Comparison of ENCODE assay signal across 15 cellular contexts in the genomic region with DNA sequence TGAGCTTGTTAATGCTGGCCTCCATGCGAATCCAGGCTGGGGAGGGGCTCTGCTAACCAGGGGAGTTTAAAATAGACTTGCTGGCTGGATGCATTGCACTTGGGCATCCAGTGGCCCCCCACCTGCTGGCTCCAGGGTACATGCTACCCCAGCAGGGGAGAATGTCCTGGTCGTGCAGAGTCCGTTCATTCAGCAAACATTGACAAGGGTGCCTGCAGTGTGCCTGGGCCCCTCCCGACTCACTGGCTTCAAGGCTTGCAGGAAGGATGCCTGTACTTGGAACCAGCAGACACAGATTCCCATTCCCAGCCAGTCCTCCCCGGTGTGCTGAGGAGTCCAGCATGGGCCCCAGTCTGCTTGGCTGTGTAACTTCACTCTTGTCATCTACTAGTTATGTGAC. TPM values are rescaled to one million over a fixed set of nuclear protein-coding genes. Genes with fewer than 3 reads are reported as not detected.
DNase-seq lines count a peak whose midpoint lies in the region; ATAC-seq and TF ChIP-seq lines count a peak whose summit lies in the region.
"Had no signal": no experiment of that assay in that cellular context is flagged by ENCODE, and none has a peak within 500 bp of the region (broad histone marks: within the 10 kb centered on the region; RNA-seq: fewer than 3 reads in every experiment).

No MANE protein-coding gene starts in this region.

- no peak for DNase-seq in Caco-2
- no peak for DNase-seq in activated CD8-positive, alpha-beta T cell treated with anti-CD3 and anti-CD28 coated beads, Interleukin-2, amount 10 ng/mL, durations not matched to agents 7 days and 5 days
- no peak for DNase-seq in mesothelial cell of epicardium (ENCODE audit: low spot score in 2 of 2, unreplicated experiment in 2 of 2)
- no peak for DNase-seq in mesendoderm
- no peak for DNase-seq in colonic mucosa
- no peak for DNase-seq in DMS153 (lab: John Stamatoyannopoulos, UW)
- DNase-seq: activated naive CD4-positive, alpha-beta T cell; midbrain; NCI-H1930; NCI-H510A; OCI-M1; ovary; stimulated activated CD4-positive, alpha-beta T cell treated with anti-CD3 and anti-CD28 coated beads, Interleukin-4, amount 100 ng/mL, for 24 hours had no signal

- no peak overlapping the region for H3K56ac ChIP-seq in mesendoderm (ENCODE audit: low read length)

- H3K36me3 Mint-ChIP-seq in Caco-2 (ENCODE audit: insufficient read depth, unreplicated experiment) (peaks cover 19% of the 10 kb centered on the region), mesothelial cell of epicardium (peaks cover 19% of the 10 kb centered on the region)
- H3K36me3 Mint-ChIP-seq in activated CD8-positive, alpha-beta T cell treated with anti-CD3 and anti-CD28 coated beads, Interleukin-2, amount 10 ng/mL, durations not matched to agents 7 days and 5 days (ENCODE audit: low read depth): peaks cover 18% of the 10 kb centered on the region

- H3K9me3 Mint-ChIP-seq in Caco-2 (ENCODE audit: unreplicated experiment) (no peaks in the 10 kb centered on the region), mesothelial cell of epicardium (no peaks in the 10 kb centered on the region)
- H3K9me3 Mint-ChIP-seq in activated CD8-positive, alpha-beta T cell treated with anti-CD3 and anti-CD28 coated beads, Interleukin-2, amount 10 ng/mL, durations not matched to agents 7 days and 5 days (ENCODE audit: insufficient read depth): no peaks in the 10 kb centered on the region

- peaks cover 25% of the 10 kb centered on the region for H4K20me1 ChIP-seq in BLaER1

- peaks cover 34% of the 10 kb centered on the region for H3K36me3 ChIP-seq in BLaER1
- no peaks in the 10 kb centered on the region for H3K36me3 ChIP-seq in Caco-2 (ENCODE audit: control insufficient read depth, insufficient read depth, low read length)
- peaks cover 1% of the 10 kb centered on the region for H3K36me3 ChIP-seq in mesendoderm (ENCODE audit: control insufficient read depth, insufficient read depth, low read length)
- H3K36me3 ChIP-seq in colonic mucosa: no peaks in the 10 kb centered on the region
- H3K36me3 ChIP-seq: ovary had no signal

- H3K27ac Mint-ChIP-seq in Caco-2 (ENCODE audit: unreplicated experiment) (no peak overlapping the region), mesothelial cell of epicardium (no peak overlapping the region)
- no peak overlapping the region for H3K27ac Mint-ChIP-seq in activated CD8-positive, alpha-beta T cell treated with anti-CD3 and anti-CD28 coated beads, Interleukin-2, amount 10 ng/mL, durations not matched to agents 7 days and 5 days

- no peak overlapping the region for H2BK5ac ChIP-seq in mesendoderm (ENCODE audit: low read length)

- no peak overlapping the region for H2AK5ac ChIP-seq in mesendoderm (ENCODE audit: low read length)

- H3K79me2 ChIP-seq in mesendoderm (ENCODE audit: control insufficient read depth, insufficient read depth, low read length): no peaks in the 10 kb centered on the region

- H3K18ac ChIP-seq in mesendoderm (ENCODE audit: low read length): no peak overlapping the region

- H3K27ac ChIP-seq in BLaER1: no peak overlapping the region
- H3K27ac ChIP-seq in mesendoderm (ENCODE audit: low read depth, low read length): no peak overlapping the region
- H3K27ac ChIP-seq in colonic mucosa: no peak overlapping the region

- CTCF ChIA-PET in Caco-2 (lab: Charles Lee): interaction anchor here (0.7 to 2.6 kb wide), 15 partner anchors 8 to 388 kb away, joined by 3 to 50 read pairs (median 7); no protein-coding TSS in a partner anchor
- CTCF ChIA-PET in activated CD8-positive, alpha-beta T cell treated with anti-CD3 and anti-CD28 coated beads, Interleukin-2, amount 10 ng/mL, durations not matched to agents 7 days and 5 days (lab: Charles Lee): interaction anchor here (0.8 to 3.8 kb wide), 5 partner anchors 38 to 388 kb away, joined by 3 to 15 read pairs (median 6); no protein-coding TSS in a partner anchor

- H3K4me3 ChIP-seq in BLaER1 (no peak overlapping the region), Caco-2 (ENCODE audit: low read depth, low read length) (no peak overlapping the region), mesendoderm (ENCODE audit: low read length) (no peak overlapping the region), colonic mucosa (no peak overlapping the region)

- TF ChIP-seq CTCF in Caco-2 (IDR thresholded peaks at IDR 0.05; ENCODE audit: insufficient read depth in 1 of 2, low read depth in 1 of 2, low read length in 1 of 2, severe bottlenecking in 1 of 2, unreplicated experiment in 1 of 2) (no peak), mesothelial cell of epicardium (IDR thresholded peaks at IDR 0.05; ENCODE audit: unreplicated experiment) (no peak), colonic mucosa (IDR thresholded peaks at IDR 0.05) (no peak)

- no CpG with 5 or more reads among the region's 5 CpGs for WGBS in mesendoderm (ENCODE audit: extremely low coverage, insufficient coverage, low lambda C conversion rate)

- no peaks in the 10 kb centered on the region for H3K9me3 ChIP-seq in BLaER1
- H3K9me3 ChIP-seq in Caco-2: no peaks in the 10 kb centered on the region
- no peaks in the 10 kb centered on the region for H3K9me3 ChIP-seq in colonic mucosa
- H3K9me3 ChIP-seq: ovary had no signal

- H3K9ac ChIP-seq in BLaER1 (peak overlapping the region; percentile 87; the same call in 1 of the 2 replicates), mesendoderm (ENCODE audit: low read length) (no peak overlapping the region), colonic mucosa (ENCODE audit: low read depth in 2 of 2, low read length in 2 of 2) (peak overlapping the region in 1 of 2 donors; percentile 17)

- H3K4me1 Mint-ChIP-seq in Caco-2 (ENCODE audit: low read depth, unreplicated experiment): peaks cover 7% of the 10 kb centered on the region
- peaks cover 37% of the 10 kb centered on the region for H3K4me1 Mint-ChIP-seq in activated CD8-positive, alpha-beta T cell treated with anti-CD3 and anti-CD28 coated beads, Interleukin-2, amount 10 ng/mL, durations not matched to agents 7 days and 5 days (ENCODE audit: low read depth)
- peaks cover 29% of the 10 kb centered on the region for H3K4me1 Mint-ChIP-seq in mesothelial cell of epicardium

- no peak overlapping the region for H3K4ac ChIP-seq in mesendoderm (ENCODE audit: low read depth, low read length)

- H2BK15ac ChIP-seq in mesendoderm (replicated peaks; ENCODE audit: low read depth): no peak overlapping the region

- H3K4me1 ChIP-seq in BLaER1 (peaks cover 52% of the 10 kb centered on the region), Caco-2 (peaks cover 22% of the 10 kb centered on the region), mesendoderm (ENCODE audit: control insufficient read depth, low read depth, low read length) (no peaks in the 10 kb centered on the region), colonic mucosa (peaks cover 6% of the 10 kb centered on the region)

- POLR2A ChIA-PET in Caco-2 (lab: Charles Lee): interaction anchor here (1.8 to 1.9 kb wide), 2 partner anchors 20 to 56 kb away, joined by 11 to 13 read pairs; no protein-coding TSS in a partner anchor
- POLR2A ChIA-PET in activated CD8-positive, alpha-beta T cell treated with anti-CD3 and anti-CD28 coated beads, Interleukin-2, amount 10 ng/mL, durations not matched to agents 7 days and 5 days (lab: Charles Lee): interaction anchor here (0.6 kb wide), 1 partner anchor 30 kb away, joined by 3 read pairs; no protein-coding TSS in a partner anchor

- ATAC-seq in activated CD8-positive, alpha-beta T cell treated with anti-CD3 and anti-CD28 coated beads, Interleukin-2, amount 10 ng/mL, durations not matched to agents 7 days and 5 days: no peak
- ATAC-seq in GM21515 (IDR thresholded peaks at IDR 0.05; ENCODE audit: unreplicated experiment): no peak

- H3K27me3 ChIP-seq in BLaER1: no peaks in the 10 kb centered on the region
- no peaks in the 10 kb centered on the region for H3K27me3 ChIP-seq in Caco-2 (replicated peaks; ENCODE audit: control insufficient read depth, insufficient read depth, low read length)
- H3K27me3 ChIP-seq in mesendoderm (ENCODE audit: insufficient read depth, low read length, poor library complexity): no peaks in the 10 kb centered on the region
- H3K27me3 ChIP-seq in colonic mucosa: no peaks in the 10 kb centered on the region
- H3K27me3 ChIP-seq: ovary had no signal

- H3K79me1 ChIP-seq in mesendoderm (ENCODE audit: low read length): no peaks in the 10 kb centered on the region

- H4K5ac ChIP-seq in mesendoderm (ENCODE audit: low read length): no peak overlapping the region

- H3K4me2 ChIP-seq in BLaER1 (peak overlapping the region; percentile 87), mesendoderm (ENCODE audit: low read length) (no peak overlapping the region)

- H2BK120ac ChIP-seq in mesendoderm (ENCODE audit: low read depth, low read length): no peak overlapping the region

- peak overlapping the region; percentile 93 for H3K4me3 Mint-ChIP-seq in Caco-2 (ENCODE audit: unreplicated experiment)
- H3K4me3 Mint-ChIP-seq in activated CD8-positive, alpha-beta T cell treated with anti-CD3 and anti-CD28 coated beads, Interleukin-2, amount 10 ng/mL, durations not matched to agents 7 days and 5 days: peak overlapping the region; percentile 23
- peak overlapping the region; percentile 99 for H3K4me3 Mint-ChIP-seq in mesothelial cell of epicardium

- no TSS peak for BruUV-seq in Caco-2 (replicated peaks; lab: Mats Ljungman, UMichigan)

- intact Hi-C loops in Caco-2 (cut with micrococcal nuclease; ENCODE audit: unreplicated experiment): no loop called here
- intact Hi-C loops in colonic mucosa (cut with DNase I): loop anchor here (10.0 kb wide), 1 partner anchor 174 kb away; no protein-coding TSS in a partner anchor

- no peak overlapping the region for H3K23ac ChIP-seq in mesendoderm (ENCODE audit: low read length)

- no peak overlapping the region for H4K8ac ChIP-seq in mesendoderm (ENCODE audit: low read depth, low read length)

- H3K27me3 Mint-ChIP-seq in Caco-2 (ENCODE audit: insufficient read depth, unreplicated experiment) (no peaks in the 10 kb centered on the region), mesothelial cell of epicardium (ENCODE audit: low read depth) (no peaks in the 10 kb centered on the region)
- H3K27me3 Mint-ChIP-seq in activated CD8-positive, alpha-beta T cell treated with anti-CD3 and anti-CD28 coated beads, Interleukin-2, amount 10 ng/mL, durations not matched to agents 7 days and 5 days (ENCODE audit: low read depth): peaks cover 2% of the 10 kb centered on the region

RNA-seq across cellular contexts. Expression of a gene that starts 1.5 kb away (rescaled TPM):
- total RNA-seq in Caco-2 (2022) (18.3 and 20.7 TPM in 2 replicates), mesothelial cell of epicardium (10.8 to 11.4 TPM (median 11.0 TPM) in 3 replicates), colonic mucosa (1 to 10 TPM; 3.8 to 6.5 TPM)
- 1 to 10 TPM; 3.0 to 3.4 TPM for total RNA-seq in activated CD8-positive, alpha-beta T cell treated with anti-CD3 and anti-CD28 coated beads, Interleukin-2, amount 10 ng/mL, durations not matched to agents 7 days and 5 days
- polyA plus RNA-seq in mesendoderm (2013, experiment 1 of 2): 9.4 TPM
- 8.8 TPM for polyA plus RNA-seq in mesendoderm (2013, experiment 2 of 2)

Comparison
In these comparisons a context has a peak if more than half of its experiments do, and no peak if none do; other contexts are left out.
1. H3K4me3 Mint-ChIP-seq: peak in every context shown above with its lines; median percentile 99 in mesothelial cell of epicardium; 93 in Caco-2; 23 in activated CD8-positive, alpha-beta T cell treated with anti-CD3 and anti-CD28 coated beads, Interleukin-2, amount 10 ng/mL, durations not matched to agents 7 days and 5 days.